Comparison of ENCODE assay signal across 8 cellular contexts in genomic region chr16:66662445-66663194, GRCh38. TPM values are rescaled to one million over a fixed set of nuclear protein-coding genes. Genes with fewer than 3 reads are reported as not detected.
DNase-seq lines count a peak whose midpoint lies in the region; ATAC-seq and TF ChIP-seq lines count a peak whose summit lies in the region.

No MANE protein-coding gene starts in this region.

- in situ Hi-C loops in GM13977 (cut with MboI; ENCODE audit: low pct_unique_long_range_greater_than_20kb, low sequenced_read_pairs, unreplicated experiment): no loop called here

- no peaks in the 10 kb centered on the region for H3K36me3 ChIP-seq in psoas muscle (ENCODE audit: insufficient read depth in 1 of 2, low read depth in 1 of 2)

- peaks cover 15% of the 10 kb centered on the region for H3K4me1 ChIP-seq in psoas muscle

- no peak overlapping the region for H3K27ac ChIP-seq in psoas muscle

- H3K4me3 ChIP-seq in fibroblast of mammary gland (ENCODE audit: control insufficient read depth, low read depth, low read length) (no peak overlapping the region), psoas muscle (no peak overlapping the region)

- 71 to 75% (median 73%) methylated on average over 7 of the region's 7 CpGs for WGBS in psoas muscle, 3 donors

- H3K9me3 ChIP-seq in psoas muscle: no peaks in the 10 kb centered on the region

- peak in 3 of 4 donors; percentile 42 to 70 (median 53) for ATAC-seq in psoas muscle
- ATAC-seq in HG02588 (IDR thresholded peaks at IDR 0.05; ENCODE audit: unreplicated experiment): no peak

- DNase-seq in GM13977 (ENCODE audit: low spot score) (no peak), RPMI8226 (peak; percentile 52), fibroblast of mammary gland (ENCODE audit: low read depth) (peak; percentile 63), psoas muscle (no peak), NCI-H1105 (lab: John Stamatoyannopoulos, UW) (no peak)
- no peak for DNase-seq in effector CD8-positive, alpha-beta T cell (lab: John Stamatoyannopoulos, UW)
- DNase-seq in activated T-cell treated with anti-CD3 and anti-CD28 coated beads, Interleukin-2, amount 50 U/mL, for 1 hour: no peak

- H3K27me3 ChIP-seq in psoas muscle (ENCODE audit: insufficient read depth in 3 of 3, low read length in 2 of 3): no peaks in the 10 kb centered on the region

- TF ChIP-seq CTCF in GM13977 (IDR thresholded peaks at IDR 0.05; ENCODE audit: extremely low read depth, insufficient read depth, missing control alignments) (peak; percentile 37), fibroblast of mammary gland (conservative IDR thresholded peaks at IDR 0.05; ENCODE audit: control insufficient read depth, insufficient read depth, low read depth, low read length) (peak; percentile 76), psoas muscle (IDR thresholded peaks at IDR 0.05) (peak; percentile 51)

- intact Hi-C loops in psoas muscle (cut with DNase I): loop anchor here (2.0 to 10.0 kb wide), 3 partner anchors 34 to 205 kb away; partner anchors contain the start of genes CMTM4 (in 1 of the 2) and DYNC1LI2 (in 1 of the 2)

RNA-seq across cellular contexts. Expression of gene CMTM4, which starts 33.9 kb away (rescaled TPM):
- 10 to 100 TPM in 1 of 4 donors, 1 to 10 TPM in 3; 7.7 to 10.3 (median 9.1) TPM for total RNA-seq in psoas muscle
- 1 to 10 TPM; 2.3 to 4.1 (median 2.4) TPM for polyA plus RNA-seq in psoas muscle

RNA-seq across cellular contexts. Expression of gene CMTM3, which starts 58.1 kb away (rescaled TPM):
- 1 to 10 TPM; 3.9 to 7.6 (median 5.2) TPM for total RNA-seq in psoas muscle
- polyA plus RNA-seq in psoas muscle: 1 to 10 TPM; 2.6 to 5.9 (median 3.5) TPM

Comparison
In these comparisons a context has a peak if more than half of its experiments do, and no peak if none do; other contexts are left out.
1. DNase-seq: peak in RPMI8226 (single experiment) and fibroblast of mammary gland (single experiment); none in GM13977 (single experiment), psoas muscle (0 of 2), NCI-H1105 (single experiment), effector CD8-positive, alpha-beta T cell (single experiment) and activated T-cell treated with anti-CD3 and anti-CD28 coated beads, Interleukin-2, amount 50 U/mL, for 1 hour (single experiment).
2. Peak in every context shown above with its lines, with median percentiles within 50 percentile points of each other: CTCF ChIP-seq.